13 cellular contexts compared by ENCODE assay signal in the genomic region with DNA sequence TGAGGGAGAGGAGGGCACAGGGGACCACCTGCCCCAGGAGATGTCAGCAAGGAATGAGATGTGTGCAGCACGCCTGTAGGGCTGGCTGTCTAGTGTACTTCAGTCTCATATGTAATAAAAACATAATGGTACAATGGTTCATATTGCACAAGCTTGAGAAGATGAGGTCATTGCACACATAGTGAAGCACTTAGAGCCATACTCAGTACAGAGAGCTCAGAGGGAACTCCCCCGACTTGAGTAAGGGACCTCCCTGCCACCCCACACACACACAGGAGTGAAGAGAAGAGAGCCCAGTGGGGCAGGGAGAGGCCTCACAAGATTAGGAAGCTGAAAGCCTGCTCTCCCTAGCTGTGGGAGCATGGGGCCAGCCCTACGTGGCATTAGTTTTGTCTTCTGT.
DNase-seq lines count a peak whose midpoint lies in the region; ATAC-seq, FAIRE-seq and TF ChIP-seq lines count a peak whose summit lies in the region.
"Had no signal": no experiment of that assay in that cellular context is flagged by ENCODE, and none has a peak within 500 bp of the region (broad histone marks: within the 10 kb centered on the region; RNA-seq: fewer than 3 reads in every experiment).

No MANE protein-coding gene starts in this region.

- H4K20me1 ChIP-seq in H9 (ENCODE audit: control insufficient read depth, insufficient read depth, insufficient read length): no peaks in the 10 kb centered on the region

- H3K56ac ChIP-seq in H9 (ENCODE audit: insufficient read length, low read depth, low read length): no peak overlapping the region

- peaks cover 11% of the 10 kb centered on the region for H3K27me3 Mint-ChIP-seq in H9 (ENCODE audit: low read depth)
- H3K27me3 Mint-ChIP-seq: stimulated activated naive CD8-positive, alpha-beta T cell treated with anti-CD3 and anti-CD28 coated beads, Interleukin-15, Interleukin-2, amounts not matched to agents 100 ng/mL and 50 ng/mL, for 24 hours had no signal

- no peak for DNase-seq in GM12891 (ENCODE audit: insufficient read length, low spot score)
- DNase-seq in MV-4-11 (lab: John Stamatoyannopoulos, UW): peak; percentile 53
- peak; percentile 41 for DNase-seq in bronchial epithelial cell (ENCODE audit: low read depth)
- no peak for DNase-seq in left lung
- no peak for DNase-seq in transverse colon
- no peak for DNase-seq in H9
- DNase-seq in NCI-H82 (lab: John Stamatoyannopoulos, UW): no peak

- H2AK5ac ChIP-seq in H9 (ENCODE audit: insufficient read length, low read length): no peak overlapping the region

- H3K4me1 Mint-ChIP-seq in H9: peaks cover 41 to 50% of the 10 kb centered on the region in 2 experiments

- H2BK12ac ChIP-seq in H9 (ENCODE audit: insufficient read length, low read depth, low read length): no peak overlapping the region

- no peak overlapping the region for H4K91ac ChIP-seq in H9 (ENCODE audit: insufficient read length, low read depth, low read length)

- H3K27ac ChIP-seq in left lung (no peak overlapping the region), transverse colon (no peak overlapping the region), H9 (ENCODE audit: insufficient read length, low read depth, low read length) (no peak overlapping the region)
- H3K27ac ChIP-seq: neutrophil, right atrium auricular region had no signal

- TF ChIP-seq CTCF in bronchial epithelial cell (IDR thresholded peaks at IDR 0.05; ENCODE audit: insufficient read depth, low read length, severe bottlenecking) (no peak), left lung (IDR thresholded peaks at IDR 0.05) (no peak), transverse colon (IDR thresholded peaks at IDR 0.05) (no peak), H9 (conservative IDR thresholded peaks at IDR 0.05) (no peak)

- H3K4me1 ChIP-seq in left lung (no peaks in the 10 kb centered on the region), transverse colon (no peaks in the 10 kb centered on the region), H9 (ENCODE audit: insufficient read depth, low read length) (peaks cover 1% of the 10 kb centered on the region; the same call in 1 of the 2 replicates)
- H3K4me1 ChIP-seq: right atrium auricular region had no signal

- H3K18ac ChIP-seq in H9 (ENCODE audit: insufficient read length, low read depth, low read length): no peak overlapping the region

- intact Hi-C loops in left lung (cut with DNase I) (no loop called here), transverse colon (cut with DNase I; ENCODE audit: low total_unique reads) (no loop called here)

- no peaks in the 10 kb centered on the region; a peak in 1 of 7 replicates for H3K36me3 Mint-ChIP-seq in H9 (ENCODE audit: insufficient read depth in 1 of 3, low read depth in 3 of 3)
- H3K36me3 Mint-ChIP-seq: CD8-positive, alpha-beta memory T cell had no signal

- no peak overlapping the region for H3K4me2 ChIP-seq in H9 (ENCODE audit: insufficient read depth, insufficient read length, low read length)

- no peaks in the 10 kb centered on the region for H3K79me1 ChIP-seq in H9 (ENCODE audit: insufficient read depth, low read depth, low read length, poor library complexity, severe bottlenecking)

- H3K4me3 ChIP-seq in bronchial epithelial cell (ENCODE audit: low read depth, low read length): no peak overlapping the region
- no peak overlapping the region for H3K4me3 ChIP-seq in left lung
- H3K4me3 ChIP-seq in transverse colon: no peak overlapping the region
- H3K4me3 ChIP-seq: GM23338, right atrium auricular region had no signal

- no peak overlapping the region for H2AFZ ChIP-seq in H9 (ENCODE audit: low read length)
- H2AFZ ChIP-seq: GM23338 had no signal

- no peaks in the 10 kb centered on the region; a peak in 1 of 5 replicates for H3K9me3 Mint-ChIP-seq in H9
- H3K9me3 Mint-ChIP-seq: CD8-positive, alpha-beta memory T cell; GM23338; stimulated activated naive CD8-positive, alpha-beta T cell treated with anti-CD3 and anti-CD28 coated beads, Interleukin-15, Interleukin-2, amounts not matched to agents 100 ng/mL and 50 ng/mL, for 24 hours had no signal

- H3K27ac Mint-ChIP-seq in H9: no peak overlapping the region
- H3K27ac Mint-ChIP-seq: CD8-positive, alpha-beta memory T cell; GM23338; stimulated activated naive CD8-positive, alpha-beta T cell treated with anti-CD3 and anti-CD28 coated beads, Interleukin-15, Interleukin-2, amounts not matched to agents 100 ng/mL and 50 ng/mL, for 24 hours had no signal

- H2BK120ac ChIP-seq in H9 (ENCODE audit: low read depth, low read length, poor library complexity, severe bottlenecking): no peak overlapping the region

- H2BK20ac ChIP-seq in H9 (ENCODE audit: low read depth, low read length, poor library complexity, severe bottlenecking): no peak overlapping the region

- FAIRE-seq in GM12891 (lab: Jason Lieb, UNC) (peak; percentile 5), bronchial epithelial cell (lab: Jason Lieb, UNC) (no peak)

- WGBS in transverse colon (ENCODE audit: low coverage in 1 of 2), 2 donors: 34% methylated on average over 3 of the region's 3 CpGs; no CpG with 5 or more reads in 1 of the 2 donors
- no CpG with 5 or more reads among the region's 3 CpGs for WGBS in H9 (ENCODE audit: extremely low coverage, insufficient read length, low lambda C conversion rate)

- no peaks in the 10 kb centered on the region for H3K79me2 ChIP-seq in H9 (ENCODE audit: insufficient read depth, low read length)

- H3K23me2 ChIP-seq in H9 (ENCODE audit: insufficient read length, low read depth, low read length, poor library complexity, severe bottlenecking): no peaks in the 10 kb centered on the region

- no peak overlapping the region for H3K14ac ChIP-seq in H9 (ENCODE audit: insufficient read depth, low read length)

- TF ChIP-seq POLR2A in GM12891 (IDR thresholded peaks at IDR 0.05; ENCODE audit: low read depth, low read length): no peak
- TF ChIP-seq POLR2A in transverse colon (IDR thresholded peaks at IDR 0.05): no peak

- H4K8ac ChIP-seq in H9 (replicated peaks; ENCODE audit: insufficient read length, low read depth, low read length): no peak overlapping the region

- no peak for TF ChIP-seq EP300 in transverse colon (IDR thresholded peaks at IDR 0.05; ENCODE audit: low read depth)

- no peak overlapping the region for H3K23ac ChIP-seq in H9 (ENCODE audit: insufficient read length, low read depth, low read length)

- H3T11ph ChIP-seq in H9 (ENCODE audit: low read length): no peak overlapping the region

- H3K9ac ChIP-seq in H9 (ENCODE audit: extremely low read depth, insufficient read length, low read length): no peak overlapping the region

- H3K4me3 Mint-ChIP-seq in H9: no peak overlapping the region
- H3K4me3 Mint-ChIP-seq: CD8-positive, alpha-beta memory T cell; stimulated activated naive CD8-positive, alpha-beta T cell treated with anti-CD3 and anti-CD28 coated beads, Interleukin-15, Interleukin-2, amounts not matched to agents 100 ng/mL and 50 ng/mL, for 24 hours had no signal

- no peak overlapping the region for H2BK5ac ChIP-seq in H9 (ENCODE audit: insufficient read length, low read length)

- no peak overlapping the region for H2BK15ac ChIP-seq in H9 (ENCODE audit: low read depth, low read length)

- no peak overlapping the region for H4K5ac ChIP-seq in H9 (ENCODE audit: insufficient read length, low read depth, low read length)

- H3K9me3 ChIP-seq in left lung (no peaks in the 10 kb centered on the region), transverse colon (no peaks in the 10 kb centered on the region), H9 (ENCODE audit: control insufficient read depth, low read depth, low read length) (no peaks in the 10 kb centered on the region)
- H3K9me3 ChIP-seq: neutrophil, right atrium auricular region had no signal

- H3K27me3 ChIP-seq in bronchial epithelial cell (ENCODE audit: control insufficient read depth, insufficient read depth, low read length): peaks cover 3% of the 10 kb centered on the region
- H3K27me3 ChIP-seq in left lung: peaks cover 0 to 3% of the 10 kb centered on the region in 2 donors
- no peaks in the 10 kb centered on the region for H3K27me3 ChIP-seq in transverse colon
- no peaks in the 10 kb centered on the region for H3K27me3 ChIP-seq in H9 (ENCODE audit: insufficient read depth, low read length)
- H3K27me3 ChIP-seq: neutrophil, right atrium auricular region had no signal

- peak; percentile 39 for ATAC-seq in left lung
- no peak for ATAC-seq in GM21423 (IDR thresholded peaks at IDR 0.05; ENCODE audit: unreplicated experiment)

- no peak overlapping the region for H3K4ac ChIP-seq in H9 (ENCODE audit: low read depth, low read length)

- no peaks in the 10 kb centered on the region for H3K36me3 ChIP-seq in bronchial epithelial cell (ENCODE audit: control insufficient read depth, insufficient read depth, low read length)
- H3K36me3 ChIP-seq in left lung: no peaks in the 10 kb centered on the region
- H3K36me3 ChIP-seq in transverse colon: no peaks in the 10 kb centered on the region
- H3K36me3 ChIP-seq: neutrophil, right atrium auricular region had no signal

- in situ Hi-C loops in transverse colon (cut with MboI; ENCODE audit: low pct_ligation_motif_present in 1 of 4, low pct_unique_long_range_greater_than_20kb in 1 of 4, low sequenced_read_pairs in 3 of 4): no loop called here

TF ChIP-seq in GM12891, 5 proteins besides CTCF, POLR2A, EP300 and RAD21:
- TF ChIP-seq TAF1 (IDR thresholded peaks at IDR 0.05; ENCODE audit: low read depth, low read length) (no peak), SPI1 (IDR thresholded peaks at IDR 0.05; ENCODE audit: low read depth, low read length) (no peak), POLR2AphosphoS5 (IDR thresholded peaks at IDR 0.05; ENCODE audit: low read depth, low read length) (no peak), PAX5 (IDR thresholded peaks at IDR 0.05; ENCODE audit: insufficient read depth, low read length, severe bottlenecking) (no peak), POU2F2 (IDR thresholded peaks at IDR 0.05; ENCODE audit: low read depth, low read length) (no peak)

Comparison
In these comparisons a context has a peak if more than half of its experiments do, and no peak if none do; other contexts are left out.
1. DNase-seq: peak in MV-4-11 (single experiment) and bronchial epithelial cell (single experiment); none in GM12891 (single experiment), left lung (0 of 2), transverse colon (single experiment), H9 (single experiment) and NCI-H82 (single experiment).